ENCODE assay signal across 8 cellular contexts in genomic region chr15:84983711-84984110, GRCh38. TPM values are rescaled to one million over a fixed set of nuclear protein-coding genes. Genes with fewer than 3 reads are reported as not detected.
DNase-seq lines count a peak whose midpoint lies in the region; TF ChIP-seq lines count a peak whose summit lies in the region.
"Had no signal": no experiment of that assay in that cellular context is flagged by ENCODE, and none has a peak within 500 bp of the region (broad histone marks: within the 10 kb centered on the region; RNA-seq: fewer than 3 reads in every experiment).

No MANE protein-coding gene starts in this region.

- TF ChIP-seq CTCF in Caco-2 (IDR thresholded peaks at IDR 0.05; ENCODE audit: insufficient read depth in 1 of 2, low read depth in 1 of 2, low read length in 1 of 2, severe bottlenecking in 1 of 2, unreplicated experiment in 1 of 2) (no peak), OCI-LY3 (IDR thresholded peaks at IDR 0.05; ENCODE audit: low read depth, low read length) (no peak), endodermal cell (conservative IDR thresholded peaks at IDR 0.05) (no peak)

- H3K9ac ChIP-seq in OCI-LY3 (ENCODE audit: low read length) = 0 out of 2 replicates have a peak overlapping the region, but pooled peaks have one; percentile 81
- H3K9ac ChIP-seq in endodermal cell (ENCODE audit: extremely low read depth, low read length, poor library complexity, severe bottlenecking) = no peak overlapping the region
- no peak overlapping the region for H3K9ac ChIP-seq in rectal smooth muscle tissue (ENCODE audit: low read length)

- H2AFZ ChIP-seq in OCI-LY3 (ENCODE audit: low read depth, low read length) = no peak overlapping the region

- H3K4me1 ChIP-seq in Caco-2 (0 out of 2 replicates have a peak, but pooled peaks cover 8% of the 10 kb centered on the region), OCI-LY3 (ENCODE audit: low read length) (peaks cover 43% of the 10 kb centered on the region), endodermal cell (ENCODE audit: control insufficient read depth, insufficient read depth, low read length) (no peaks in the 10 kb centered on the region), rectal smooth muscle tissue (ENCODE audit: control insufficient read depth, insufficient read depth, low read length) (peaks cover 7% of the 10 kb centered on the region)

- H3K36me3 Mint-ChIP-seq in Caco-2 (ENCODE audit: insufficient read depth, unreplicated experiment) = peaks cover 16% of the 10 kb centered on the region
- no peaks in the 10 kb centered on the region for H3K36me3 Mint-ChIP-seq in endodermal cell (ENCODE audit: low read depth)

- peaks cover 62% of the 10 kb centered on the region for H3K79me2 ChIP-seq in OCI-LY3 (ENCODE audit: low read length)

- H3K4me1 Mint-ChIP-seq in Caco-2 (ENCODE audit: low read depth, unreplicated experiment) (no peaks in the 10 kb centered on the region), endodermal cell (peaks cover 31% of the 10 kb centered on the region)

- no peaks in the 10 kb centered on the region for H3K36me3 ChIP-seq in Caco-2 (ENCODE audit: control insufficient read depth, insufficient read depth, low read length)
- H3K36me3 ChIP-seq in OCI-LY3 (replicated peaks; ENCODE audit: low read depth, low read length) = no peaks in the 10 kb centered on the region
- no peaks in the 10 kb centered on the region for H3K36me3 ChIP-seq in endodermal cell (ENCODE audit: control insufficient read depth, insufficient read depth, low read length)
- no peaks in the 10 kb centered on the region for H3K36me3 ChIP-seq in rectal smooth muscle tissue (ENCODE audit: control insufficient read depth, insufficient read depth, low read length)

- peak overlapping the region; percentile 14 for H3K4me3 ChIP-seq in Caco-2 (ENCODE audit: low read depth, low read length)
- H3K4me3 ChIP-seq in OCI-LY3 (ENCODE audit: low read length) = peak overlapping the region; percentile 92
- H3K4me3 ChIP-seq in endodermal cell (ENCODE audit: low read length) = peak overlapping the region; percentile 63
- H3K4me3 ChIP-seq in rectal smooth muscle tissue (ENCODE audit: low read length) = peak overlapping the region; percentile 81

- intact Hi-C loops in Caco-2 (cut with micrococcal nuclease; ENCODE audit: unreplicated experiment) = no loop called here

- H3K4me2 ChIP-seq in OCI-LY3 (ENCODE audit: low read length) = peak overlapping the region; percentile 92

- no peak overlapping the region for H3K27ac Mint-ChIP-seq in Caco-2 (ENCODE audit: unreplicated experiment)
- H3K27ac Mint-ChIP-seq in endodermal cell = no peak overlapping the region

- DNase-seq in Caco-2 = no peak
- no peak for DNase-seq in endodermal cell
- no peak for DNase-seq in DMS153 treated with DMSO at 0.1 percent for 48 hours (lab: John Stamatoyannopoulos, UW; ENCODE audit: unreplicated experiment)
- DNase-seq in kidney glomerular epithelial cell (lab: John Stamatoyannopoulos, UW) = no peak
- no peak for DNase-seq in NCI-H2171 treated with DMSO at 0.1 percent for 48 hours (lab: John Stamatoyannopoulos, UW)
- DNase-seq: left colon had no signal

- WGBS in endodermal cell (ENCODE audit: insufficient coverage in 1 of 2, insufficient read length in 1 of 2), 2 experiments = 92 to 94% methylated on average over 2 of the region's 2 CpGs

- H3K9me3 ChIP-seq in Caco-2 (no peaks in the 10 kb centered on the region), OCI-LY3 (ENCODE audit: insufficient read depth, low read length) (no peaks in the 10 kb centered on the region), endodermal cell (ENCODE audit: control insufficient read depth, low read length) (no peaks in the 10 kb centered on the region)

- H3K27ac ChIP-seq in OCI-LY3 (ENCODE audit: low read length) (no peak overlapping the region), endodermal cell (ENCODE audit: low read depth, low read length) (no peak overlapping the region), rectal smooth muscle tissue (ENCODE audit: low read depth, low read length) (no peak overlapping the region)

- H3K9me3 Mint-ChIP-seq in Caco-2 (ENCODE audit: unreplicated experiment) = no peaks in the 10 kb centered on the region
- no peaks in the 10 kb centered on the region for H3K9me3 Mint-ChIP-seq in endodermal cell

- POLR2A ChIA-PET in Caco-2 (lab: Charles Lee) = no interaction called here

- BruUV-seq in Caco-2 (replicated peaks; lab: Mats Ljungman, UMichigan) = no TSS peak

- peak overlapping the region; percentile 92 for H3K4me3 Mint-ChIP-seq in Caco-2 (ENCODE audit: unreplicated experiment)
- H3K4me3 Mint-ChIP-seq in endodermal cell = no peak overlapping the region

- CTCF ChIA-PET in Caco-2 (lab: Charles Lee) = no interaction called here

- H3K27me3 ChIP-seq in Caco-2 (replicated peaks; ENCODE audit: control insufficient read depth, insufficient read depth, low read length) = no peaks in the 10 kb centered on the region
- no peaks in the 10 kb centered on the region for H3K27me3 ChIP-seq in OCI-LY3 (ENCODE audit: low read depth, low read length)
- H3K27me3 ChIP-seq in endodermal cell (ENCODE audit: control insufficient read depth, insufficient read depth, low read length, poor library complexity, severe bottlenecking) = peaks cover 38% of the 10 kb centered on the region
- no peaks in the 10 kb centered on the region for H3K27me3 ChIP-seq in rectal smooth muscle tissue (ENCODE audit: control insufficient read depth, insufficient read depth, low read length)

- H3K27me3 Mint-ChIP-seq in Caco-2 (ENCODE audit: insufficient read depth, unreplicated experiment) (no peaks in the 10 kb centered on the region), endodermal cell (ENCODE audit: insufficient read depth) (peaks cover 59% of the 10 kb centered on the region)

- H4K20me1 ChIP-seq in OCI-LY3 (ENCODE audit: insufficient read depth, low read length) = peaks cover 30% of the 10 kb centered on the region

RNA-seq across cellular contexts. Expression of gene PDE8A, which starts 2.1 kb away (rescaled TPM):
- total RNA-seq in Caco-2 (2022) (25.2 and 32.0 TPM in 2 replicates), endodermal cell (10 to 100 TPM; 14.8 to 15.2 TPM)
- polyA plus RNA-seq in endodermal cell (2013, experiment 1 of 2) = 4.8 TPM
- 5.3 TPM for polyA plus RNA-seq in endodermal cell (2013, experiment 2 of 2)

Comparison
In these comparisons a context has a peak if more than half of its experiments do, and no peak if none do; other contexts are left out.
1. H3K4me3 ChIP-seq: peak in every context shown above with its lines; median percentile 92 in OCI-LY3; 81 in rectal smooth muscle tissue; 63 in endodermal cell; 14 in Caco-2.